In genomic region chr17:37088913-37089312, GRCh38 we compare ENCODE assay signal across 12 cellular contexts.
DNase-seq lines count a peak whose midpoint lies in the region; ATAC-seq and TF ChIP-seq lines count a peak whose summit lies in the region.
"Had no signal": no experiment of that assay in that cellular context is flagged by ENCODE, and none has a peak within 500 bp of the region (broad histone marks: within the 10 kb centered on the region; RNA-seq: fewer than 3 reads in every experiment).

No MANE protein-coding gene starts in this region.

- DNase-seq in H7 (peak; percentile 39), natural killer cell (no peak), T1000 (lab: John Stamatoyannopoulos, UW) (no peak), SHP77 (lab: John Stamatoyannopoulos, UW) (no peak)
- DNase-seq: activated CD4-positive, CD25-positive, alpha-beta regulatory T cell; effector CD4-positive, alpha-beta T cell; NCI-H1092 had no signal

- H3K36me3 ChIP-seq in BLaER1 treated with 17β-estradiol and CSF1 and Interleukin-3, amounts not matched to agents 10 nM and 100 nM, result peaks cover 42 to 85% (median 78%) of the 10 kb centered on the region in 11 experiments
- H3K36me3 ChIP-seq in H7 (replicated peaks; ENCODE audit: control insufficient read depth, insufficient read depth, low read length), result peaks cover 16% of the 10 kb centered on the region

- no peaks in the 10 kb centered on the region for H3K27me3 ChIP-seq in BLaER1 treated with 17β-estradiol and CSF1 and Interleukin-3, amounts not matched to agents 10 nM and 100 nM
- no peaks in the 10 kb centered on the region for H3K27me3 ChIP-seq in H7 (ENCODE audit: control insufficient read depth, insufficient read depth, low read length)
- H3K27me3 ChIP-seq: gastroesophageal sphincter had no signal

- no peaks in the 10 kb centered on the region for H3K9me3 ChIP-seq in BLaER1 treated with 17β-estradiol and CSF1 and Interleukin-3, amounts not matched to agents 10 nM and 100 nM (replicated peaks in 1 of 11)
- H3K9me3 ChIP-seq: gastroesophageal sphincter had no signal

- peak overlapping the region; percentile 81 to 96 (median 91); a peak in 21 of 22 replicates for H3K27ac ChIP-seq in BLaER1 treated with 17β-estradiol and CSF1 and Interleukin-3, amounts not matched to agents 10 nM and 100 nM
- H3K27ac ChIP-seq: gastroesophageal sphincter had no signal

- H3K9ac ChIP-seq in BLaER1 treated with 17β-estradiol and CSF1 and Interleukin-3, amounts not matched to agents 10 nM and 100 nM, result peak overlapping the region in 9 of 11 experiments; percentile 66 to 84 (median 76); a peak in 15 of 22 replicates

- TF ChIP-seq POLR2A in GM18505 (IDR thresholded peaks at IDR 0.05; ENCODE audit: borderline replicate concordance, extremely low read depth, insufficient read depth, insufficient read length), result no peak

- no peak for ATAC-seq in natural killer cell
- no peak for ATAC-seq in GM18505 (IDR thresholded peaks at IDR 0.05; ENCODE audit: unreplicated experiment)
- ATAC-seq: gastroesophageal sphincter had no signal

- peaks cover 33 to 51% (median 45%) of the 10 kb centered on the region in 10 experiments for H3K4me1 ChIP-seq in BLaER1 treated with 17β-estradiol and CSF1 and Interleukin-3, amounts not matched to agents 10 nM and 100 nM

- H4K20me1 ChIP-seq in BLaER1 treated with 17β-estradiol and CSF1 and Interleukin-3, amounts not matched to agents 10 nM and 100 nM, result no peaks in the 10 kb centered on the region

- no peak overlapping the region for H3K4me3 ChIP-seq in BLaER1 treated with 17β-estradiol and CSF1 and Interleukin-3, amounts not matched to agents 10 nM and 100 nM
- H3K4me3 ChIP-seq in H7 (ENCODE audit: insufficient read depth, low read depth, low read length), result no peak overlapping the region
- H3K4me3 ChIP-seq: gastroesophageal sphincter had no signal

- H3K27ac Mint-ChIP-seq in brain (peak overlapping the region in 4 of 5 experiments; percentile 5 to 88 (median 72)), natural killer cell (peak overlapping the region; percentile 88 to 98)

- H3K27me3 Mint-ChIP-seq in brain (peaks cover 4% of the 10 kb centered on the region), natural killer cell (ENCODE audit: low read depth in 2 of 2) (no peaks in the 10 kb centered on the region)

- H3K36me3 Mint-ChIP-seq in brain (peaks cover 41% of the 10 kb centered on the region), natural killer cell (no peaks in the 10 kb centered on the region)

- H3K9me3 Mint-ChIP-seq in brain, result no peaks in the 10 kb centered on the region
- H3K9me3 Mint-ChIP-seq in natural killer cell, result no peaks in the 10 kb centered on the region
- H3K9me3 Mint-ChIP-seq: CD14-positive monocyte had no signal

- no peak for TF ChIP-seq CTCF in brain (conservative IDR thresholded peaks at IDR 0.05)
- no peak for TF ChIP-seq CTCF in natural killer cell (IDR thresholded peaks at IDR 0.05)

- H3K4me1 Mint-ChIP-seq in brain (peaks cover 50% of the 10 kb centered on the region), natural killer cell (peaks cover 71 to 72% of the 10 kb centered on the region in 2 donors)

- H3K4me2 ChIP-seq in BLaER1 treated with 17β-estradiol and CSF1 and Interleukin-3, amounts not matched to agents 10 nM and 100 nM, result peak overlapping the region; percentile 56 to 88 (median 80)

- intact Hi-C loops in natural killer cell (cut with micrococcal nuclease), result no loop called here

- H3K4me3 Mint-ChIP-seq in brain, result no peak overlapping the region
- peak overlapping the region; percentile 86 for H3K4me3 Mint-ChIP-seq in natural killer cell
- H3K4me3 Mint-ChIP-seq: CD14-positive monocyte had no signal
